Comparison of ENCODE assay signal across 9 cellular contexts in genomic region chr13:35549481-35549880, GRCh38.
DNase-seq lines count a peak whose midpoint lies in the region; ATAC-seq and TF ChIP-seq lines count a peak whose summit lies in the region.
"Had no signal": no experiment of that assay in that cellular context is flagged by ENCODE, and none has a peak within 500 bp of the region (broad histone marks: within the 10 kb centered on the region; RNA-seq: fewer than 3 reads in every experiment).

No MANE protein-coding gene starts in this region.

- H3K9ac ChIP-seq in fibroblast of lung (ENCODE audit: insufficient read depth, low read length): no peak overlapping the region

- H3K27me3 ChIP-seq in fibroblast of lung (ENCODE audit: control insufficient read depth, insufficient read depth, low read length) (no peaks in the 10 kb centered on the region), lower lobe of right lung (ENCODE audit: low read depth) (no peaks in the 10 kb centered on the region)

- H3K27ac ChIP-seq in fibroblast of lung (ENCODE audit: insufficient read depth, low read length) (no peak overlapping the region), lower lobe of right lung (no peak overlapping the region)

- H3K4me3 ChIP-seq in AG04449 (ENCODE audit: low read depth, low read length): no peak overlapping the region
- H3K4me3 ChIP-seq in fibroblast of lung (replicated peaks in 1 of 4; ENCODE audit: control extremely low read depth in 1 of 4, insufficient read depth in 1 of 4, low read depth in 3 of 4, low read length in 4 of 4): no peak overlapping the region
- H3K4me3 ChIP-seq in lower lobe of right lung: no peak overlapping the region

- H4K20me1 ChIP-seq in fibroblast of lung (ENCODE audit: control insufficient read depth, extremely low read depth, insufficient read depth, low read length): no peaks in the 10 kb centered on the region

- no peaks in the 10 kb centered on the region for H3K79me2 ChIP-seq in fibroblast of lung (ENCODE audit: control insufficient read depth, insufficient read depth, low read length)

- intact Hi-C loops in lower lobe of right lung (cut with DNase I): no loop called here

- no peak overlapping the region for H2AFZ ChIP-seq in fibroblast of lung (ENCODE audit: low read length)

- no peak overlapping the region for H3K4me2 ChIP-seq in fibroblast of lung (ENCODE audit: extremely low read depth, insufficient read depth, low read length)

- H3K9me3 ChIP-seq in fibroblast of lung (ENCODE audit: control insufficient read depth, insufficient read depth, low read depth, low read length) (no peaks in the 10 kb centered on the region), lower lobe of right lung (no peaks in the 10 kb centered on the region)

- POLR2A ChIA-PET in AG04449 (lab: Yijun Ruan, JAX): no interaction called here

- peak; percentile 95 for ATAC-seq in GM18873 (IDR thresholded peaks at IDR 0.05; ENCODE audit: low FRiP score, unreplicated experiment)
- ATAC-seq in GM21390 (IDR thresholded peaks at IDR 0.05; ENCODE audit: unreplicated experiment): no peak
- ATAC-seq in lower lobe of right lung: no peak

- DNase-seq in AG04449 (ENCODE audit: low read depth, low spot score) (peak; percentile 55), HK-2 (ENCODE audit: unreplicated experiment) (peak; percentile 1), fibroblast of lung (ENCODE audit: low read depth in 2 of 2) (peak; percentile 62 to 77), COLO668 (lab: John Stamatoyannopoulos, UW; ENCODE audit: unreplicated experiment) (no peak), lower lobe of right lung (no peak), NCI-H1417 treated with DMSO at 0.1 percent for 48 hours (lab: John Stamatoyannopoulos, UW) (no peak)
- DNase-seq: DMS153 had no signal

- no peaks in the 10 kb centered on the region for H3K36me3 ChIP-seq in fibroblast of lung (ENCODE audit: control insufficient read depth, insufficient read depth, low read length)
- H3K36me3 ChIP-seq in lower lobe of right lung: no peaks in the 10 kb centered on the region

- CTCF ChIA-PET in AG04449 (lab: Yijun Ruan, JAX): interaction anchor here (0.7 to 1.2 kb wide), 2 partner anchors 13 to 81 kb away, joined by 3 read pairs; no protein-coding TSS in a partner anchor

- TF ChIP-seq CTCF in AG04449 (IDR thresholded peaks at IDR 0.05; ENCODE audit: insufficient read depth, low read length, missing control alignments): no peak
- TF ChIP-seq CTCF in fibroblast of lung (conservative IDR thresholded peaks at IDR 0.05 in 1 of 2, IDR thresholded peaks at IDR 0.05 in 1 of 2; ENCODE audit: low read depth in 1 of 2, low read length in 2 of 2): no peak
- no peak for TF ChIP-seq CTCF in lower lobe of right lung (IDR thresholded peaks at IDR 0.05)

- H3K4me1 ChIP-seq in fibroblast of lung (ENCODE audit: control insufficient read depth, extremely low read depth, insufficient read depth, low read length) (peaks cover 5% of the 10 kb centered on the region), lower lobe of right lung (no peaks in the 10 kb centered on the region)

Comparison
In these comparisons a context has a peak if more than half of its experiments do, and no peak if none do; other contexts are left out.
1. DNase-seq: peak in AG04449 (single experiment), HK-2 (single experiment) and fibroblast of lung (2 of 2); none in COLO668 (single experiment), lower lobe of right lung (single experiment) and NCI-H1417 treated with DMSO at 0.1 percent for 48 hours (single experiment).